Comparison of ENCODE assay signal across 10 cellular contexts in genomic region chr4:151946718-151947117, GRCh38.
"Had no signal": no experiment of that assay in that cellular context is flagged by ENCODE, and none has a peak within 500 bp of the region (broad histone marks: within the 10 kb centered on the region; RNA-seq: fewer than 3 reads in every experiment).

No MANE protein-coding gene starts in this region.

- DNase-seq: GM23248, GOT3, H7, IMR-90, Karpas-422, KBM-7 had no signal

- H2AFZ ChIP-seq: GM23248 had no signal

- H3K36me3 ChIP-seq: HAP-1 had no signal

- ATAC-seq: HCT116 had no signal

- H3K4me3 ChIP-seq: GM23248, HAP-1 had no signal

- H3K9ac ChIP-seq: GM23248, KMS-11 had no signal

- H3K27ac ChIP-seq: GM23248, HL-60, KMS-11 had no signal

- H3K4me1 ChIP-seq: HAP-1 had no signal

- H3K4me2 ChIP-seq: KMS-11 had no signal
